In genomic region chr6:26330835-26331808, GRCh38 we compare ENCODE assay signal across 8 cellular contexts. TPM values are rescaled to one million over a fixed set of nuclear protein-coding genes. Genes with fewer than 3 reads are reported as not detected.
DNase-seq lines count a peak whose midpoint lies in the region; ATAC-seq and TF ChIP-seq lines count a peak whose summit lies in the region.

No MANE protein-coding gene starts in this region.

- H3K4me1 ChIP-seq in KMS-11 (ENCODE audit: low read depth, poor library complexity, severe bottlenecking), result peaks cover 53% of the 10 kb centered on the region

- TF ChIP-seq CTCF in KMS-11 (conservative IDR thresholded peaks at IDR 0.05; ENCODE audit: low read depth, low read length) (no peak), nephron progenitor cell (IDR thresholded peaks at IDR 0.05) (no peak), omental fat pad (IDR thresholded peaks at IDR 0.05) (no peak), coronary artery (IDR thresholded peaks at IDR 0.05) (no peak)

- peak overlapping the region; percentile 8; the same call in 1 of the 2 replicates for H3K9ac ChIP-seq in KMS-11

- H3K4me3 ChIP-seq in KMS-11 (IDR thresholded peaks at IDR 0.05; ENCODE audit: insufficient read depth, low read depth, low read length), result no peak overlapping the region
- H3K4me3 ChIP-seq in coronary artery, result no peak overlapping the region

- no peaks in the 10 kb centered on the region for H4K20me1 ChIP-seq in KMS-11 (ENCODE audit: insufficient read depth)

- peak overlapping the region; percentile 28 for H3K27ac ChIP-seq in KMS-11
- no peak overlapping the region for H3K27ac ChIP-seq in coronary artery

- H3K79me2 ChIP-seq in KMS-11 (ENCODE audit: insufficient read depth, low read depth), result no peaks in the 10 kb centered on the region

- no peak for ATAC-seq in GM21717 (IDR thresholded peaks at IDR 0.05; ENCODE audit: unreplicated experiment)
- ATAC-seq in omental fat pad (ENCODE audit: low FRiP score), result no peak

- peak; percentile 86 for DNase-seq in Daoy (ENCODE audit: low read depth)
- peak in 3 of 5 donors; percentile 10 to 61 (median 32) for DNase-seq in T-helper 1 cell
- DNase-seq in central memory CD4-positive, alpha-beta T cell, result peak; percentile 43
- no peak for DNase-seq in nephron progenitor cell
- no peak for DNase-seq in omental fat pad (ENCODE audit: low spot score)
- no peak for DNase-seq in coronary artery (ENCODE audit: low spot score)

- H3K27ac Mint-ChIP-seq in nephron progenitor cell, result no peak overlapping the region

- H3K9me3 Mint-ChIP-seq in nephron progenitor cell, result no peaks in the 10 kb centered on the region

- H3K4me1 Mint-ChIP-seq in nephron progenitor cell, result peaks cover 30% of the 10 kb centered on the region

- H2AFZ ChIP-seq in KMS-11 (ENCODE audit: low read depth), result peak overlapping the region; percentile 75

- no peaks in the 10 kb centered on the region for H3K36me3 Mint-ChIP-seq in nephron progenitor cell (ENCODE audit: low read depth)

- H3K4me2 ChIP-seq in KMS-11, result peak overlapping the region; percentile 86

- H3K36me3 ChIP-seq in KMS-11 (ENCODE audit: insufficient read depth), result no peaks in the 10 kb centered on the region

- H3K27me3 Mint-ChIP-seq in nephron progenitor cell (ENCODE audit: low read depth, poor library complexity), result peaks cover 63% of the 10 kb centered on the region

- peak overlapping the region; percentile 94 for H3K4me3 Mint-ChIP-seq in nephron progenitor cell

- H3K27me3 ChIP-seq in KMS-11 (ENCODE audit: insufficient read depth, low read depth), result no peaks in the 10 kb centered on the region

RNA-seq across cellular contexts. Expression of gene BTN3A2, which starts 33.9 kb away (rescaled TPM):
- 18.3 and 26.2 TPM in 2 replicates for total RNA-seq in Daoy (2014; rRNA removed; shearing (Covaris generic))
- total RNA-seq in omental fat pad, result 10 to 100 TPM; 15.7 to 39.7 (median 20.5) TPM

RNA-seq across cellular contexts. Expression of gene BTN2A2, which starts 51.8 kb away (rescaled TPM):
- 8.4 and 14.3 TPM in 2 replicates for total RNA-seq in Daoy (2014; rRNA removed; shearing (Covaris generic))
- total RNA-seq in omental fat pad, result 10 to 100 TPM in 1 of 4 donors, 1 to 10 TPM in 3; 6.5 to 14.2 (median 7.4) TPM

Comparison
In these comparisons a context has a peak if more than half of its experiments do, and no peak if none do; other contexts are left out.
1. DNase-seq: peak in Daoy (single experiment), T-helper 1 cell (3 of 5) and central memory CD4-positive, alpha-beta T cell (single experiment); none in nephron progenitor cell (single experiment), omental fat pad (single experiment) and coronary artery (single experiment).